ENCODE assay signal across 9 cellular contexts in genomic region chr15:58357529-58358476, GRCh38.
DNase-seq lines count a peak whose midpoint lies in the region; ATAC-seq, FAIRE-seq and TF ChIP-seq lines count a peak whose summit lies in the region.
"Had no signal": no experiment of that assay in that cellular context is flagged by ENCODE, and none has a peak within 500 bp of the region (broad histone marks: within the 10 kb centered on the region; RNA-seq: fewer than 3 reads in every experiment).

No MANE protein-coding gene starts in this region.

- 55% methylated on average over 9 of the region's 9 CpGs for WGBS in K562 (ENCODE audit: insufficient coverage, low coverage, missing lambda C conversion rate)

- H3K4me1 Mint-ChIP-seq in T-helper 17 cell (peaks cover 19% of the 10 kb centered on the region), natural killer cell (peaks cover 17 to 33% of the 10 kb centered on the region in 2 donors)

- POLR2A ChIA-PET in K562 (lab: Yijun Ruan, JAX), result interaction anchor here (0.6 to 1.7 kb wide), 5 partner anchors 13 to 111 kb away, joined by 3 to 6 read pairs (median 3); no protein-coding TSS in a partner anchor

- H2AFZ ChIP-seq in K562 (ENCODE audit: low read depth, low read length), result peak overlapping the region; percentile 81

- H3K4me3 ChIP-seq in K562, result no peak overlapping the region

- peaks cover under 1 to 27% of the 10 kb centered on the region in 2 experiments; a peak in 4 of 5 replicates for H3K4me1 ChIP-seq in K562 (replicated peaks in 1 of 2; ENCODE audit: control insufficient read depth in 2 of 2, insufficient read depth in 2 of 2, low read length in 2 of 2)

- no peaks in the 10 kb centered on the region for H3K36me3 ChIP-seq in K562 (ENCODE audit: control insufficient read depth, insufficient read depth, low read length)

- TF ChIP-seq POLR2A in K562 (conservative IDR thresholded peaks at IDR 0.05), result no peak

- no peaks in the 10 kb centered on the region for H3K9me1 ChIP-seq in K562 (ENCODE audit: control insufficient read depth, insufficient read depth, low read length)

- FAIRE-seq in K562 (lab: Jason Lieb, UNC), result peak; percentile 58

- H3K4me2 ChIP-seq in K562 (ENCODE audit: insufficient read depth, low read length), result peak overlapping the region; percentile 18; the same call in 1 of the 2 replicates

- H3K9ac ChIP-seq in K562 (ENCODE audit: insufficient read depth in 1 of 2, low read depth in 2 of 2, low read length in 2 of 2), result no peak overlapping the region

- H3K9me3 Mint-ChIP-seq in natural killer cell, result no peaks in the 10 kb centered on the region

- TF ChIP-seq CTCF in K562 (IDR thresholded peaks at IDR 0.05 in 2 of 3, conservative IDR thresholded peaks at IDR 0.05 in 1 of 3; ENCODE audit: insufficient read depth in 2 of 3, low read depth in 1 of 3, low read length in 3 of 3), result no peak
- no peak for TF ChIP-seq CTCF in natural killer cell (IDR thresholded peaks at IDR 0.05)

- intact Hi-C loops in K562 (cut with micrococcal nuclease) (no loop called here), natural killer cell (cut with micrococcal nuclease) (no loop called here)

- H3K27ac Mint-ChIP-seq in T-helper 17 cell (peak overlapping the region; percentile 92), natural killer cell (peak overlapping the region in 1 of 2 donors; percentile 85)

- peaks cover 10% of the 10 kb centered on the region for H3K27me3 Mint-ChIP-seq in T-helper 17 cell
- H3K27me3 Mint-ChIP-seq in natural killer cell (ENCODE audit: low read depth in 2 of 2), result peaks cover 1 to 3% of the 10 kb centered on the region in 2 donors

- H3K36me3 Mint-ChIP-seq in T-helper 17 cell (ENCODE audit: low read depth) (no peaks in the 10 kb centered on the region), natural killer cell (no peaks in the 10 kb centered on the region)

- no peaks in the 10 kb centered on the region for H4K20me1 ChIP-seq in K562 (replicated peaks; ENCODE audit: control insufficient read depth, insufficient read depth, low read length)

- H3K4me3 Mint-ChIP-seq in T-helper 17 cell (no peak overlapping the region), natural killer cell (no peak overlapping the region)

- no TSS peak for BruUV-seq in K562 (replicated peaks; lab: Mats Ljungman, UMichigan)

- H3K79me2 ChIP-seq in K562 (ENCODE audit: control insufficient read depth, insufficient read depth, low read length), result no peaks in the 10 kb centered on the region

- DNase-seq in ELF-1 (ENCODE audit: low read depth, low spot score) (peak; percentile 40), T-helper 17 cell (no peak), K562 (ENCODE audit: extremely low read depth in 1 of 4, low spot score in 3 of 4) (peak in 2 of 4 experiments; percentile 43), natural killer cell (no peak), GM03348 (ENCODE audit: low spot score) (no peak), cortex of kidney (lab: John Stamatoyannopoulos, UW) (no peak)
- DNase-seq: NCI-H774 had no signal

- ATAC-seq in T-helper 17 cell, result peak; percentile 92
- ATAC-seq in K562, result peak; percentile 20
- peak in 2 of 3 donors; percentile 32 to 58 for ATAC-seq in natural killer cell
- ATAC-seq in GM21381 (IDR thresholded peaks at IDR 0.05; ENCODE audit: unreplicated experiment), result no peak
- no peak for ATAC-seq in GM21423 (IDR thresholded peaks at IDR 0.05; ENCODE audit: unreplicated experiment)

- peak; percentile 7; the same call in 1 of the 2 replicates for TF ChIP-seq EP300 in K562 (IDR thresholded peaks at IDR 0.05; ENCODE audit: low read length)

- peak overlapping the region; percentile 37; the same call in 1 of the 3 replicates for H3K27ac ChIP-seq in K562 (ENCODE audit: extremely low read depth, low read depth, low read length)

- no peak for TF ChIP-seq RAD21 in K562 (CRISPR knock-in tag; conservative IDR thresholded peaks at IDR 0.05 in 1 of 2, IDR thresholded peaks at IDR 0.05 in 1 of 2)

- CTCF ChIA-PET in K562 (lab: Yijun Ruan, JAX; ENCODE audit: low intra/inter-chr PET ratio), result no interaction called here

- H3K9me3 ChIP-seq in T-helper 17 cell (ENCODE audit: control insufficient read depth, low read length, poor library complexity, severe bottlenecking) (no peaks in the 10 kb centered on the region), K562 (replicated peaks; ENCODE audit: control insufficient read depth, insufficient read depth, low read depth, low read length) (no peaks in the 10 kb centered on the region)

- in situ Hi-C loops in K562 (cut with MboI), result no loop called here

- H3K27me3 ChIP-seq in K562 (ENCODE audit: control insufficient read depth in 2 of 2, insufficient read depth in 2 of 2, low read length in 2 of 2), result no peaks in the 10 kb centered on the region

TF ChIP-seq in K562, 482 proteins besides CTCF, POLR2A, EP300 and RAD21 (continues in another document):
- TF ChIP-seq ZNF583 (CRISPR knock-in tag; IDR thresholded peaks at IDR 0.05) (no peak), SLC30A9 (CRISPR knock-in tag; IDR thresholded peaks at IDR 0.05) (no peak), ZBTB40 (IDR thresholded peaks at IDR 0.05) (peak; percentile 38; the same call in 1 of the 2 replicates), ZBTB40 (CRISPR knock-in tag; IDR thresholded peaks at IDR 0.05) (no peak), HNRNPH1 (optimal IDR thresholded peaks at IDR 0.05; ENCODE audit: low read depth, low read length) (no peak), GABPA (tag; conservative IDR thresholded peaks at IDR 0.05; ENCODE audit: low read depth) (0 out of 2 replicates have a peak, but pooled peaks have one; percentile 32), NFIC (IDR thresholded peaks at IDR 0.05) (peak; percentile 81), JUND (IDR thresholded peaks at IDR 0.05; ENCODE audit: borderline replicate concordance, low read depth, low read length) (peak; percentile 95), JUND (tag; IDR thresholded peaks at IDR 0.05; ENCODE audit: borderline replicate concordance, low read depth, low read length) (peak; percentile 98)
- TF ChIP-seq, protein P1, sequence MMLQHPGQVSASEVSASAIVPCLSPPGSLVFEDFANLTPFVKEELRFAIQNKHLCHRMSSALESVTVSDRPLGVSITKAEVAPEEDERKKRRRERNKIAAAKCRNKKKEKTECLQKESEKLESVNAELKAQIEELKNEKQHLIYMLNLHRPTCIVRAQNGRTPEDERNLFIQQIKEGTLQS (IDR thresholded peaks at IDR 0.05), result peak; percentile 98
- TF ChIP-seq, protein P1 (CRISPR knock-in tag; conservative IDR thresholded peaks at IDR 0.05), result no peak; the same call in 1 of the 2 replicates

Comparison
In these comparisons a context has a peak if more than half of its experiments do, and no peak if none do; other contexts are left out.
1. ATAC-seq: peak in T-helper 17 cell (single experiment), K562 (single experiment) and natural killer cell (2 of 3); none in GM21381 (single experiment) and GM21423 (single experiment).